In the genomic region with DNA sequence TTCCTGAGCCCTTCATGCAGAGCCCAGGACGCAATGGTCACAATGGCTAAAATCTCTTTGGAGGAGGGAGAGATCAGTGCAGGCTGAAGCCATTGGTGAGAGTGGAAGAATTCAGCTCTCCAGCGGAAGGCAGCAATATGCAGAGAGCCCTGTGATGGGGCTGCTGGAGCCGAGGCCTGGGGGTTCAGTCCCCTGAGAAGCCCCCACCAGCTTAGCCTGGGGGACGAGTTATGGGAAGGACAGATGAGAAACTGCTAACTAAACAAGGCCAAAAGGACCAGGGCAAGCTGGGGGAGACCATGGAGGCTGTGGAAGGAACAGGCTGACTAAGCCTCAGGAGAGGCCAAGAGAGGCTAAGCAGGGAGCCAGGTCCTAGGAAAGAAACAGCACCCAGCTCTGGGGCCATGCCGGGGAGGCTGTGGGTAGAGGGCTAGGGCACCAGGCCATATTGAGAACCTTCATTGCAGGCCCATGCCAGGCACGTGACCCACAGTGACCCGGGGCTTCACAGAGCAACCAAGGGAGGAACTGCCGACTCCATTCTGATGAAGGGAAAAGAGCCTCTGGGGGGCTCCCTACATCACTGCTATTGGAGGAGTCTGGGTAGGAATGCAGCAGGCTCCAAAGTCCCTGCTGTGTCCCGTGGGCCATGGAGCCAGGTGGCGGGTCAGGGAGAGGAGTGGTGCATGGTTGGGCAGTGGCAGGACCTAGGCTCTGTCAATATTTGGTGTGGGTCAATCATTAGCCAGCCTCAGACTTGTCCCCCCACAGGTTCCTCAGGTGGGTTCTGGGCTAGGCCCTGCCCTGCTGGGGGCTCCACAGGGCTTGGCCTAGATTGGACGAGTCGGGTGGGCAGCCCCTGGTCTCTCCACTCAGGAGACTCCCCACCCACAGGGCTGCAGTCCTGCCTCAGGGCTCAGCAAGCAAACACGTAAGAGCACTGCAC, we compare ENCODE assay signal across 1 cellular context.
A peak's percentile ranks its signal among the peaks of the same experiment; 100 is the strongest.
TF ChIP-seq lines count a peak whose summit lies in the region.

No MANE protein-coding gene starts in this region.

TF ChIP-seq in HepG2, 621 proteins besides CTCF, POLR2A, EP300 and RAD21 (continued from another document and continues in another):
- peak; percentile 30; the same call in 1 of the 2 replicates for TF ChIP-seq NAIF1 (CRISPR knock-in tag; IDR thresholded peaks at IDR 0.05; ENCODE audit: borderline replicate concordance)
- no peak for TF ChIP-seq ZNF557 (CRISPR knock-in tag; IDR thresholded peaks at IDR 0.05)
- peak; percentile 62; the same call in 1 of the 2 replicates for TF ChIP-seq GLI4 (CRISPR knock-in tag; IDR thresholded peaks at IDR 0.05; ENCODE audit: borderline replicate concordance)
- TF ChIP-seq, protein P1, sequence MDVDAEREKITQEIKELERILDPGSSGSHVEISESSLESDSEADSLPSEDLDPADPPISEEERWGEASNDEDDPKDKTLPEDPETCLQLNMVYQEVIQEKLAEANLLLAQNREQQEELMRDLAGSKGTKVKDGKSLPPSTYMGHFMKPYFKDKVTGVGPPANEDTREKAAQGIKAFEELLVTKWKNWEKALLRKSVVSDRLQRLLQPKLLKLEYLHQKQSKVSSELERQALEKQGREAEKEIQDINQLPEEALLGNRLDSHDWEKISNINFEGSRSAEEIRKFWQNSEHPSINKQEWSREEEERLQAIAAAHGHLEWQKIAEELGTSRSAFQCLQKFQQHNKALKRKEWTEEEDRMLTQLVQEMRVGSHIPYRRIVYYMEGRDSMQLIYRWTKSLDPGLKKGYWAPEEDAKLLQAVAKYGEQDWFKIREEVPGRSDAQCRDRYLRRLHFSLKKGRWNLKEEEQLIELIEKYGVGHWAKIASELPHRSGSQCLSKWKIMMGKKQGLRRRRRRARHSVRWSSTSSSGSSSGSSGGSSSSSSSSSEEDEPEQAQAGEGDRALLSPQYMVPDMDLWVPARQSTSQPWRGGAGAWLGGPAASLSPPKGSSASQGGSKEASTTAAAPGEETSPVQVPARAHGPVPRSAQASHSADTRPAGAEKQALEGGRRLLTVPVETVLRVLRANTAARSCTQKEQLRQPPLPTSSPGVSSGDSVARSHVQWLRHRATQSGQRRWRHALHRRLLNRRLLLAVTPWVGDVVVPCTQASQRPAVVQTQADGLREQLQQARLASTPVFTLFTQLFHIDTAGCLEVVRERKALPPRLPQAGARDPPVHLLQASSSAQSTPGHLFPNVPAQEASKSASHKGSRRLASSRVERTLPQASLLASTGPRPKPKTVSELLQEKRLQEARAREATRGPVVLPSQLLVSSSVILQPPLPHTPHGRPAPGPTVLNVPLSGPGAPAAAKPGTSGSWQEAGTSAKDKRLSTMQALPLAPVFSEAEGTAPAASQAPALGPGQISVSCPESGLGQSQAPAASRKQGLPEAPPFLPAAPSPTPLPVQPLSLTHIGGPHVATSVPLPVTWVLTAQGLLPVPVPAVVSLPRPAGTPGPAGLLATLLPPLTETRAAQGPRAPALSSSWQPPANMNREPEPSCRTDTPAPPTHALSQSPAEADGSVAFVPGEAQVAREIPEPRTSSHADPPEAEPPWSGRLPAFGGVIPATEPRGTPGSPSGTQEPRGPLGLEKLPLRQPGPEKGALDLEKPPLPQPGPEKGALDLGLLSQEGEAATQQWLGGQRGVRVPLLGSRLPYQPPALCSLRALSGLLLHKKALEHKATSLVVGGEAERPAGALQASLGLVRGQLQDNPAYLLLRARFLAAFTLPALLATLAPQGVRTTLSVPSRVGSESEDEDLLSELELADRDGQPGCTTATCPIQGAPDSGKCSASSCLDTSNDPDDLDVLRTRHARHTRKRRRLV (CRISPR knock-in tag; IDR thresholded peaks at IDR 0.05) = no peak
- TF ChIP-seq ZBTB7B (CRISPR knock-in tag; IDR thresholded peaks at IDR 0.05) = peak; percentile 100
- TF ChIP-seq ZFP37 (CRISPR knock-in tag; IDR thresholded peaks at IDR 0.05; ENCODE audit: borderline replicate concordance) = peak; percentile 10
- TF ChIP-seq, protein P2, sequence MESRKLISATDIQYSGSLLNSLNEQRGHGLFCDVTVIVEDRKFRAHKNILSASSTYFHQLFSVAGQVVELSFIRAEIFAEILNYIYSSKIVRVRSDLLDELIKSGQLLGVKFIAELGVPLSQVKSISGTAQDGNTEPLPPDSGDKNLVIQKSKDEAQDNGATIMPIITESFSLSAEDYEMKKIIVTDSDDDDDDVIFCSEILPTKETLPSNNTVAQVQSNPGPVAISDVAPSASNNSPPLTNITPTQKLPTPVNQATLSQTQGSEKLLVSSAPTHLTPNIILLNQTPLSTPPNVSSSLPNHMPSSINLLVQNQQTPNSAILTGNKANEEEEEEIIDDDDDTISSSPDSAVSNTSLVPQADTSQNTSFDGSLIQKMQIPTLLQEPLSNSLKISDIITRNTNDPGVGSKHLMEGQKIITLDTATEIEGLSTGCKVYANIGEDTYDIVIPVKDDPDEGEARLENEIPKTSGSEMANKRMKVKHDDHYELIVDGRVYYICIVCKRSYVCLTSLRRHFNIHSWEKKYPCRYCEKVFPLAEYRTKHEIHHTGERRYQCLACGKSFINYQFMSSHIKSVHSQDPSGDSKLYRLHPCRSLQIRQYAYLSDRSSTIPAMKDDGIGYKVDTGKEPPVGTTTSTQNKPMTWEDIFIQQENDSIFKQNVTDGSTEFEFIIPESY (CRISPR knock-in tag; IDR thresholded peaks at IDR 0.05) = peak; percentile 72
- TF ChIP-seq KDM3A (CRISPR knock-in tag; IDR thresholded peaks at IDR 0.05; ENCODE audit: low read depth) = peak; percentile 86; the same call in 1 of the 2 replicates
- TF ChIP-seq GABPA (IDR thresholded peaks at IDR 0.05; ENCODE audit: low read depth, low read length) = no peak
- TF ChIP-seq GABPA (CRISPR knock-in tag; IDR thresholded peaks at IDR 0.05; ENCODE audit: low read depth) = peak; percentile 56; the same call in 1 of the 2 replicates
- TF ChIP-seq BHLHE40 (IDR thresholded peaks at IDR 0.05; ENCODE audit: low read length) = peak; percentile 97
- 0 out of 2 replicates have a peak, but pooled peaks have one; percentile 46 for TF ChIP-seq TGIF2 (CRISPR knock-in tag; IDR thresholded peaks at IDR 0.05)
- TF ChIP-seq ONECUT2 (CRISPR knock-in tag; IDR thresholded peaks at IDR 0.05) = peak; percentile 27
- TF ChIP-seq, protein P3, sequence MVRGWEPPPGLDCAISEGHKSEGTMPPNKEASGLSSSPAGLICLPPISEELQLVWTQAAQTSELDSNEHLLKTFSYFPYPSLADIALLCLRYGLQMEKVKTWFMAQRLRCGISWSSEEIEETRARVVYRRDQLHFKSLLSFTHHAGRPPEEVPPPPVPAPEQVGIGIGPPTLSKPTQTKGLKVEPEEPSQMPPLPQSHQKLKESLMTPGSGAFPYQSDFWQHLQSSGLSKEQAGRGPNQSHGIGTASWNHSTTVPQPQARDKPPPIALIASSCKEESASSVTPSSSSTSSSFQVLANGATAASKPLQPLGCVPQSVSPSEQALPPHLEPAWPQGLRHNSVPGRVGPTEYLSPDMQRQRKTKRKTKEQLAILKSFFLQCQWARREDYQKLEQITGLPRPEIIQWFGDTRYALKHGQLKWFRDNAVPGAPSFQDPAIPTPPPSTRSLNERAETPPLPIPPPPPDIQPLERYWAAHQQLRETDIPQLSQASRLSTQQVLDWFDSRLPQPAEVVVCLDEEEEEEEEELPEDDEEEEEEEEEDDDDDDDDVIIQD (CRISPR knock-in tag; IDR thresholded peaks at IDR 0.05; ENCODE audit: low read depth) = peak; percentile 98
- peak; percentile 87 for TF ChIP-seq ZNF678 (CRISPR knock-in tag; IDR thresholded peaks at IDR 0.05)
- peak in 1 of 2 experiments; percentile 47; a peak in 2 of 4 replicates for TF ChIP-seq ATF4 (CRISPR knock-in tag; IDR thresholded peaks at IDR 0.05)
- no peak; the same call in 1 of the 2 replicates for TF ChIP-seq MZF1 (CRISPR knock-in tag; IDR thresholded peaks at IDR 0.05; ENCODE audit: borderline replicate concordance)
- TF ChIP-seq ARNT (IDR thresholded peaks at IDR 0.05) = no peak
- TF ChIP-seq ZNF713 (CRISPR knock-in tag; IDR thresholded peaks at IDR 0.05) = no peak
- peak; percentile 85; the same call in 1 of the 2 replicates for TF ChIP-seq ZNF33A (CRISPR knock-in tag; IDR thresholded peaks at IDR 0.05; ENCODE audit: borderline replicate concordance)
- TF ChIP-seq HOXD1 (CRISPR knock-in tag; IDR thresholded peaks at IDR 0.05) = 0 out of 2 replicates have a peak, but pooled peaks have one; percentile 49
- peak; percentile 92 for TF ChIP-seq ZEB1 (IDR thresholded peaks at IDR 0.05; ENCODE audit: insufficient replicate concordance, low read depth)
- no peak for TF ChIP-seq JARID2 (CRISPR knock-in tag; IDR thresholded peaks at IDR 0.05; ENCODE audit: insufficient replicate concordance)
- peak; percentile 96 for TF ChIP-seq ERF (CRISPR knock-in tag; IDR thresholded peaks at IDR 0.05)
- TF ChIP-seq MYNN (CRISPR knock-in tag; IDR thresholded peaks at IDR 0.05; ENCODE audit: low read depth) = no peak
- TF ChIP-seq, protein P4, sequence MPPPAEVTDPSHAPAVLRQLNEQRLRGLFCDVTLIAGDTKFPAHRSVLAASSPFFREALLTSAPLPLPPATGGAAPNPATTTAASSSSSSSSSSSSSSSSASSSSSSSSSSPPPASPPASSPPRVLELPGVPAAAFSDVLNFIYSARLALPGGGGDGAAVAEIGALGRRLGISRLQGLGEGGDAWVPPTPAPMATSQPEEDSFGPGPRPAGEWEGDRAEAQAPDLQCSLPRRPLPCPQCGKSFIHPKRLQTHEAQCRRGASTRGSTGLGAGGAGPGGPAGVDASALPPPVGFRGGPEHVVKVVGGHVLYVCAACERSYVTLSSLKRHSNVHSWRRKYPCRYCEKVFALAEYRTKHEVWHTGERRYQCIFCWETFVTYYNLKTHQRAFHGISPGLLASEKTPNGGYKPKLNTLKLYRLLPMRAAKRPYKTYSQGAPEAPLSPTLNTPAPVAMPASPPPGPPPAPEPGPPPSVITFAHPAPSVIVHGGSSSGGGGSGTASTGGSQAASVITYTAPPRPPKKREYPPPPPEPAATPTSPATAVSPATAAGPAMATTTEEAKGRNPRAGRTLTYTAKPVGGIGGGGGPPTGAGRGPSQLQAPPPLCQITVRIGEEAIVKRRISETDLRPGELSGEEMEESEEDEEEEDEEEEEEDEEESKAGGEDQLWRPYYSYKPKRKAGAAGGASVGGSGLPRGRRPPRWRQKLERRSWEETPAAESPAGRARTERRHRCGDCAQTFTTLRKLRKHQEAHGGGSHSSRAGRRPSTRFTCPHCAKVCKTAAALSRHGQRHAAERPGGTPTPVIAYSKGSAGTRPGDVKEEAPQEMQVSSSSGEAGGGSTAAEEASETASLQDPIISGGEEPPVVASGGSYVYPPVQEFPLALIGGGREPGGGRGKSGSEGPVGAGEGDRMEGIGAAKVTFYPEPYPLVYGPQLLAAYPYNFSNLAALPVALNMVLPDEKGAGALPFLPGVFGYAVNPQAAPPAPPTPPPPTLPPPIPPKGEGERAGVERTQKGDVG (CRISPR knock-in tag; IDR thresholded peaks at IDR 0.05; ENCODE audit: borderline replicate concordance) = peak; percentile 86; the same call in 1 of the 2 replicates
- TF ChIP-seq ZNF615 (CRISPR knock-in tag; IDR thresholded peaks at IDR 0.05; ENCODE audit: borderline replicate concordance) = no peak
- TF ChIP-seq AHDC1 (CRISPR knock-in tag; IDR thresholded peaks at IDR 0.05; ENCODE audit: borderline replicate concordance) = peak; percentile 94
- peak; percentile 75 for TF ChIP-seq ASH2L (IDR thresholded peaks at IDR 0.05; ENCODE audit: insufficient read length, low read depth, low read length)
- no peak for TF ChIP-seq ZBTB1 (CRISPR knock-in tag; IDR thresholded peaks at IDR 0.05; ENCODE audit: borderline replicate concordance)
- no peak; the same call in 1 of the 2 replicates for TF ChIP-seq ZSCAN21 (CRISPR knock-in tag; IDR thresholded peaks at IDR 0.05; ENCODE audit: borderline replicate concordance)
- TF ChIP-seq HNRNPK (IDR thresholded peaks at IDR 0.05; ENCODE audit: low read depth, low read length, poor library complexity, severe bottlenecking) = no peak
- TF ChIP-seq SRY (CRISPR knock-in tag; IDR thresholded peaks at IDR 0.05) = peak; percentile 85
- TF ChIP-seq, protein P5, sequence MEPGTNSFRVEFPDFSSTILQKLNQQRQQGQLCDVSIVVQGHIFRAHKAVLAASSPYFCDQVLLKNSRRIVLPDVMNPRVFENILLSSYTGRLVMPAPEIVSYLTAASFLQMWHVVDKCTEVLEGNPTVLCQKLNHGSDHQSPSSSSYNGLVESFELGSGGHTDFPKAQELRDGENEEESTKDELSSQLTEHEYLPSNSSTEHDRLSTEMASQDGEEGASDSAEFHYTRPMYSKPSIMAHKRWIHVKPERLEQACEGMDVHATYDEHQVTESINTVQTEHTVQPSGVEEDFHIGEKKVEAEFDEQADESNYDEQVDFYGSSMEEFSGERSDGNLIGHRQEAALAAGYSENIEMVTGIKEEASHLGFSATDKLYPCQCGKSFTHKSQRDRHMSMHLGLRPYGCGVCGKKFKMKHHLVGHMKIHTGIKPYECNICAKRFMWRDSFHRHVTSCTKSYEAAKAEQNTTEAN (CRISPR knock-in tag; conservative IDR thresholded peaks at IDR 0.05) = peak; percentile 76
